ENCODE assay signal across 26 cellular contexts in genomic region chr19:50380137-50380536, GRCh38. TPM values are rescaled to one million over a fixed set of nuclear protein-coding genes. Genes with fewer than 3 reads are reported as not detected.
DNase-seq lines count a peak whose midpoint lies in the region; ATAC-seq and TF ChIP-seq lines count a peak whose summit lies in the region.
"Had no signal": no experiment of that assay in that cellular context is flagged by ENCODE, and none has a peak within 500 bp of the region (broad histone marks: within the 10 kb centered on the region; RNA-seq: fewer than 3 reads in every experiment).

No MANE protein-coding gene starts in this region.

- H4K5ac ChIP-seq in IMR-90 (ENCODE audit: low read depth, low read length) = no peak overlapping the region

- H2AFZ ChIP-seq in IMR-90 (replicated peaks; ENCODE audit: low read length, poor library complexity) (no peak overlapping the region), mesenchymal stem cell (ENCODE audit: low read depth, low read length) (no peak overlapping the region)
- H2AFZ ChIP-seq: PC-9 had no signal

- H2BK12ac ChIP-seq in mesenchymal stem cell (ENCODE audit: low read length in 2 of 2) = no peak overlapping the region

- TF ChIP-seq POLR2A in IMR-90 (IDR thresholded peaks at IDR 0.05; ENCODE audit: low read depth, low read length) (no peak), tibial nerve (IDR thresholded peaks at IDR 0.05) (no peak)

- intact Hi-C loops in Right ventricle myocardium superior (cut with DNase I) = no loop called here
- intact Hi-C loops in IMR-90 (cut with micrococcal nuclease) = no loop called here

- TF ChIP-seq RAD21 in IMR-90 (IDR thresholded peaks at IDR 0.05; ENCODE audit: low read length) = no peak

- no peak overlapping the region for H3K56ac ChIP-seq in IMR-90 (ENCODE audit: extremely low read depth, insufficient read depth, low read length)

- no peak overlapping the region for H3K18ac ChIP-seq in IMR-90 (ENCODE audit: low read depth, low read length)
- no peak overlapping the region for H3K18ac ChIP-seq in mesenchymal stem cell (ENCODE audit: low read depth in 1 of 2, low read length in 2 of 2)

- H3K4ac ChIP-seq in IMR-90 (ENCODE audit: low read depth, low read length) = no peak overlapping the region
- H3K4ac ChIP-seq in mesenchymal stem cell (ENCODE audit: low read depth in 1 of 2, low read length in 2 of 2) = no peak overlapping the region

- ATAC-seq in Right ventricle myocardium superior (ENCODE audit: poor library complexity) (no peak), IMR-90 (ENCODE audit: low read depth) (no peak)
- ATAC-seq: GM12878 had no signal

- dilution Hi-C loops in IMR-90 (cut with HindIII; ENCODE audit: low sequenced_read_pairs, unreplicated experiment) = no loop called here

- CTCF ChIA-PET in IMR-90 (lab: Yijun Ruan, JAX) = no interaction called here

- H3K79me1 ChIP-seq in IMR-90 (ENCODE audit: low read depth in 1 of 2, low read length in 2 of 2) = peaks cover 0 to 37% of the 10 kb centered on the region in 2 experiments
- peaks cover 34% of the 10 kb centered on the region for H3K79me1 ChIP-seq in mesenchymal stem cell (replicated peaks; ENCODE audit: low read length, poor library complexity, severe bottlenecking)

- H3K14ac ChIP-seq in IMR-90 (replicated peaks; ENCODE audit: low read depth, low read length) (no peak overlapping the region), mesenchymal stem cell (ENCODE audit: low read length in 2 of 2) (no peak overlapping the region)

- peaks cover 19% of the 10 kb centered on the region for H3K4me1 ChIP-seq in cardiac muscle cell (ENCODE audit: low read depth)
- no peaks in the 10 kb centered on the region; the same call in 1 of the 2 replicates for H3K4me1 ChIP-seq in IMR-90 (ENCODE audit: control insufficient read depth, insufficient read depth, low read length)
- H3K4me1 ChIP-seq in tibial nerve = peaks cover 0 to 70% (median 29%) of the 10 kb centered on the region in 4 donors
- H3K4me1 ChIP-seq in mesenchymal stem cell (ENCODE audit: control insufficient read depth, insufficient read depth, low read depth, low read length) = peaks cover 3% of the 10 kb centered on the region

- no peak overlapping the region for H2BK5ac ChIP-seq in IMR-90 (ENCODE audit: low read depth, low read length, poor library complexity, severe bottlenecking)
- no peak overlapping the region for H2BK5ac ChIP-seq in mesenchymal stem cell (ENCODE audit: low read depth, low read length, poor library complexity, severe bottlenecking)

- H3K9me1 ChIP-seq in IMR-90 (ENCODE audit: insufficient read depth, low read length) = no peaks in the 10 kb centered on the region; the same call in 1 of the 2 replicates

- H2BK120ac ChIP-seq in IMR-90 (ENCODE audit: low read depth, low read length) = no peak overlapping the region
- H2BK120ac ChIP-seq in mesenchymal stem cell (ENCODE audit: low read depth, low read length) = no peak overlapping the region

- H3K27me3 ChIP-seq in cardiac muscle cell (no peaks in the 10 kb centered on the region), IMR-90 (ENCODE audit: control insufficient read depth, insufficient read depth, low read length) (no peaks in the 10 kb centered on the region), tibial nerve (no peaks in the 10 kb centered on the region), mesenchymal stem cell (ENCODE audit: control insufficient read depth in 1 of 2, insufficient read depth in 1 of 2, low read length in 2 of 2) (no peaks in the 10 kb centered on the region)
- H3K27me3 ChIP-seq: BLaER1 treated with 17β-estradiol and CSF1 and Interleukin-3, amounts not matched to agents 10 nM and 100 nM; MG63 had no signal

- H3K9ac ChIP-seq in IMR-90 (ENCODE audit: low read depth, low read length) (no peak overlapping the region), mesenchymal stem cell (ENCODE audit: low read length) (no peak overlapping the region)

- H4K8ac ChIP-seq in IMR-90 (ENCODE audit: low read depth in 2 of 2, low read length in 2 of 2) (no peak overlapping the region), mesenchymal stem cell (ENCODE audit: low read length) (no peak overlapping the region)

- H3K27ac ChIP-seq in cardiac muscle cell (peak overlapping the region; percentile 74), IMR-90 (ENCODE audit: insufficient read depth, low read length) (no peak overlapping the region), tibial nerve (peak overlapping the region in 3 of 4 donors; percentile 23 to 70 (median 70)), mesenchymal stem cell (ENCODE audit: low read length, poor library complexity, severe bottlenecking) (no peak overlapping the region)
- H3K27ac ChIP-seq: BLaER1 treated with 17β-estradiol and CSF1 and Interleukin-3, amounts not matched to agents 10 nM and 100 nM; PC-9; SK-N-MC had no signal

- WGBS in IMR-90 (ENCODE audit: extremely low coverage in 2 of 2, insufficient read length in 1 of 2), 2 experiments = 60% methylated on average over 1 of the region's 11 CpGs; no CpG with 5 or more reads in 1 of the 2 experiments
- WGBS in tibial nerve, 2 donors = 35 to 58% methylated on average over 10 to 11 of the region's 11 CpGs
- WGBS in mesenchymal stem cell = 97% methylated on average over 11 of the region's 11 CpGs

- no peaks in the 10 kb centered on the region for H3K9me3 ChIP-seq in cardiac muscle cell (ENCODE audit: low read depth)
- H3K9me3 ChIP-seq in IMR-90 (ENCODE audit: control insufficient read depth, insufficient read depth, low read length) = no peaks in the 10 kb centered on the region
- H3K9me3 ChIP-seq in tibial nerve = no peaks in the 10 kb centered on the region
- H3K9me3 ChIP-seq in mesenchymal stem cell (ENCODE audit: control insufficient read depth, low read length) = no peaks in the 10 kb centered on the region
- H3K9me3 ChIP-seq: BLaER1 treated with 17β-estradiol and CSF1 and Interleukin-3, amounts not matched to agents 10 nM and 100 nM; MG63 had no signal

- BruUV-seq in IMR-90 (replicated peaks; lab: Mats Ljungman, UMichigan) = no TSS peak

- H2BK20ac ChIP-seq in IMR-90 (ENCODE audit: low read depth, low read length) = no peak overlapping the region

- H3K23ac ChIP-seq in IMR-90 (ENCODE audit: low read depth, low read length) = no peak overlapping the region
- no peak overlapping the region for H3K23ac ChIP-seq in mesenchymal stem cell (ENCODE audit: low read length in 2 of 2)

- H2AK5ac ChIP-seq in IMR-90 (ENCODE audit: low read depth, low read length) = no peak overlapping the region
- no peak overlapping the region for H2AK5ac ChIP-seq in mesenchymal stem cell (ENCODE audit: low read length, severe bottlenecking)

- peak in 1 of 2 donors; percentile 28 for TF ChIP-seq EP300 in tibial nerve (IDR thresholded peaks at IDR 0.05)

- DNase-seq in cardiac muscle cell (ENCODE audit: low read depth in 1 of 2, low spot score in 1 of 2) = no peak
- DNase-seq in Right ventricle myocardium superior = no peak
- peak; percentile 27 for DNase-seq in IMR-90
- peak; percentile 37 for DNase-seq in fibroblast of mammary gland (ENCODE audit: low read depth)
- DNase-seq in tibial nerve (ENCODE audit: low spot score in 2 of 2) = no peak
- no peak for DNase-seq in NCI-H1092 (lab: John Stamatoyannopoulos, UW)
- DNase-seq in DMS53 treated with DMSO at 0.1 percent for 48 hours (lab: John Stamatoyannopoulos, UW; ENCODE audit: unreplicated experiment) = no peak
- DNase-seq in mesenchymal stem cell = no peak
- DNase-seq: AML-193; CD4-positive, alpha-beta memory T cell; COR-L47; DMS53; HCEC 1CT; KG1; MG63; NCI-H1694; NCI-H2029 treated with DMSO at 0.1 percent for 48 hours; NCI-H2227 treated with DMSO at 0.1 percent for 48 hours; NCI-H526 treated with DMSO at 0.1 percent for 48 hours; RPMI8226; SIG-M5 had no signal

- H3K4me2 ChIP-seq in IMR-90 (ENCODE audit: low read depth, low read length) (no peak overlapping the region), mesenchymal stem cell (ENCODE audit: low read length, poor library complexity, severe bottlenecking) (no peak overlapping the region)
- H3K4me2 ChIP-seq: BLaER1 treated with 17β-estradiol and CSF1 and Interleukin-3, amounts not matched to agents 10 nM and 100 nM; PC-9 had no signal

- peak overlapping the region; percentile 23 for H2AK9ac ChIP-seq in IMR-90 (replicated peaks; ENCODE audit: low read depth, low read length, poor library complexity)

- in situ Hi-C loops in IMR-90 (cut with MboI; ENCODE audit: low sequenced_read_pairs) = no loop called here

- H4K20me1 ChIP-seq in IMR-90 (ENCODE audit: insufficient read depth, low read length) = peaks cover 10% of the 10 kb centered on the region

- TF ChIP-seq CTCF in cardiac muscle cell (IDR thresholded peaks at IDR 0.05; ENCODE audit: low read depth, low read length) (no peak), IMR-90 (conservative IDR thresholded peaks at IDR 0.05; ENCODE audit: low read depth, low read length) (no peak), fibroblast of mammary gland (conservative IDR thresholded peaks at IDR 0.05; ENCODE audit: control insufficient read depth, insufficient read depth, low read depth, low read length) (no peak), tibial nerve (IDR thresholded peaks at IDR 0.05) (no peak)

- POLR2A ChIA-PET in IMR-90 (lab: Charles Lee; ENCODE audit: unreplicated experiment) = no interaction called here

- H3K4me3 ChIP-seq in cardiac muscle cell (no peak overlapping the region), IMR-90 (ENCODE audit: insufficient read depth, low read depth, low read length) (no peak overlapping the region), fibroblast of mammary gland (ENCODE audit: control insufficient read depth, low read depth, low read length) (no peak overlapping the region), tibial nerve (no peak overlapping the region), mesenchymal stem cell (ENCODE audit: insufficient read depth in 1 of 2, low read depth in 1 of 2, low read length in 2 of 2) (no peak overlapping the region)
- H3K4me3 ChIP-seq: BLaER1 treated with 17β-estradiol and CSF1 and Interleukin-3, amounts not matched to agents 10 nM and 100 nM; GM12878; MG63; PC-9; SK-N-MC had no signal

- peaks cover 10% of the 10 kb centered on the region for H3K36me3 ChIP-seq in cardiac muscle cell
- peaks cover 42% of the 10 kb centered on the region for H3K36me3 ChIP-seq in IMR-90 (ENCODE audit: control insufficient read depth, insufficient read depth, low read length)
- peaks cover 0 to 63% (median 24%) of the 10 kb centered on the region in 3 donors for H3K36me3 ChIP-seq in tibial nerve
- peaks cover 55 to 61% of the 10 kb centered on the region in 2 experiments for H3K36me3 ChIP-seq in mesenchymal stem cell (ENCODE audit: control insufficient read depth in 1 of 2, insufficient read depth in 2 of 2, low read depth in 1 of 2, low read length in 2 of 2)

- H2BK15ac ChIP-seq in IMR-90 (ENCODE audit: low read depth, low read length) (no peak overlapping the region), mesenchymal stem cell (ENCODE audit: low read depth, poor library complexity, severe bottlenecking) (no peak overlapping the region)

- H4K91ac ChIP-seq in IMR-90 (ENCODE audit: insufficient read depth, low read depth, low read length) (no peak overlapping the region), mesenchymal stem cell (ENCODE audit: low read length) (no peak overlapping the region)

RNA-seq across cellular contexts. Expression of gene NR1H2, which starts 3.9 kb away (rescaled TPM):
- 58.4 and 60.1 TPM in 2 replicates for total RNA-seq in cardiac muscle cell
- polyA plus RNA-seq in cardiac muscle cell = 58.3 and 62.0 TPM in 2 replicates
- total RNA-seq in Right ventricle myocardium superior = 68.4 TPM
- 34.7 and 37.8 TPM in 2 replicates for total RNA-seq in IMR-90 (2012; rRNA removed)
- polyA plus RNA-seq in IMR-90 (2012; rRNA removed) = 48.4 and 51.5 TPM in 2 replicates
- 26.9 and 67.7 TPM in 2 replicates for polyA plus RNA-seq in IMR-90 (2012; cell fraction: cytosol; rRNA removed)
- polyA plus RNA-seq in IMR-90 (2012; cell fraction: nucleus; rRNA removed; ENCODE audit: low replicate concordance) = 79.8 and 151 TPM in 2 replicates
- 100 to 1,000 TPM in 1 of 4 donors, 10 to 100 TPM in 3; 80.2 to 125 (median 93.7) TPM for total RNA-seq in tibial nerve
- polyA plus RNA-seq in mesenchymal stem cell (2013, experiment 1 of 2) = 29.2 TPM
- 27.7 TPM for polyA plus RNA-seq in mesenchymal stem cell (2013, experiment 2 of 2)

RNA-seq across cellular contexts. Expression of gene POLD1, which starts 4.0 kb away (rescaled TPM):
- total RNA-seq in cardiac muscle cell (70.7 and 73.8 TPM in 2 replicates), Right ventricle myocardium superior (7.8 TPM), IMR-90 (2012; rRNA removed) (13.1 and 13.8 TPM in 2 replicates), tibial nerve (10 to 100 TPM; 10.8 to 28.2 (median 15.5) TPM)
- polyA plus RNA-seq in cardiac muscle cell (62.3 and 74.3 TPM in 2 replicates), IMR-90 (2012; rRNA removed) (28.9 and 40.2 TPM in 2 replicates)
- 15.6 and 24.5 TPM in 2 replicates for polyA plus RNA-seq in IMR-90 (2012; cell fraction: cytosol; rRNA removed)
- polyA plus RNA-seq in IMR-90 (2012; cell fraction: nucleus; rRNA removed; ENCODE audit: low replicate concordance) = 76.5 and 228 TPM in 2 replicates
- 8.5 TPM for polyA plus RNA-seq in mesenchymal stem cell (2013, experiment 1 of 2)
- 8.3 TPM for polyA plus RNA-seq in mesenchymal stem cell (2013, experiment 2 of 2)

RNA-seq across cellular contexts. Expression of gene NAPSA, which starts 14.7 kb away (rescaled TPM):
- 0.32 and 3.5 TPM in 2 replicates for total RNA-seq in cardiac muscle cell
- 0.53 and 1.8 TPM in 2 replicates for polyA plus RNA-seq in cardiac muscle cell
- total RNA-seq in Right ventricle myocardium superior = 0.40 TPM
- total RNA-seq in IMR-90 (2012; rRNA removed) = not detected in 2 replicates
- polyA plus RNA-seq in IMR-90 (2012; rRNA removed) = 0.24 and 0.39 TPM in 2 replicates
- polyA plus RNA-seq in IMR-90 (2012; cell fraction: cytosol; rRNA removed) = 0.15 and 0.39 TPM in 2 replicates
- polyA plus RNA-seq in IMR-90 (2012; cell fraction: nucleus; rRNA removed; ENCODE audit: low replicate concordance) = 2.5 and 2.7 TPM in 2 replicates
- 1 to 10 TPM in 1 of 4 donors, under 1 TPM in 1, not detected in 2; 0.39 to 2.1 TPM for total RNA-seq in tibial nerve
- 0.25 TPM for polyA plus RNA-seq in mesenchymal stem cell (2013, experiment 1 of 2)
- polyA plus RNA-seq in mesenchymal stem cell (2013, experiment 2 of 2) = 0.10 TPM
- total RNA-seq: NCI-H460 had no signal

RNA-seq across cellular contexts. Expression of gene SPIB, which starts 38.6 kb away (rescaled TPM):
- 0.15 and 0.35 TPM in 2 replicates for total RNA-seq in cardiac muscle cell
- 0.40 and 1.5 TPM in 2 replicates for polyA plus RNA-seq in cardiac muscle cell
- total RNA-seq in Right ventricle myocardium superior = not detected
- not detected in 2 replicates for total RNA-seq in IMR-90 (2012; rRNA removed)
- polyA plus RNA-seq in IMR-90 (2012; rRNA removed) = not detected in 2 replicates
- polyA plus RNA-seq in IMR-90 (2012; cell fraction: cytosol; rRNA removed) = not detected in 2 replicates
- not detected in 2 replicates for polyA plus RNA-seq in IMR-90 (2012; cell fraction: nucleus; rRNA removed; ENCODE audit: low replicate concordance)
- 1 to 10 TPM in 1 of 4 donors, under 1 TPM in 2, not detected in 1; 0.66 to 3.5 (median 0.90) TPM for total RNA-seq in tibial nerve
- polyA plus RNA-seq in mesenchymal stem cell (2013, experiment 1 of 2) = not detected
- polyA plus RNA-seq in mesenchymal stem cell (2013, experiment 2 of 2) = not detected
- total RNA-seq: CD4-positive, alpha-beta memory T cell; NCI-H460; PC-9 had no signal

RNA-seq across cellular contexts. Expression of gene KCNC3, which starts 51.0 kb away (rescaled TPM):
- 6.9 and 8.2 TPM in 2 replicates for total RNA-seq in cardiac muscle cell
- 4.3 and 6.9 TPM in 2 replicates for polyA plus RNA-seq in cardiac muscle cell
- 2.0 TPM for total RNA-seq in Right ventricle myocardium superior
- not detected in 2 replicates for total RNA-seq in IMR-90 (2012; rRNA removed)
- polyA plus RNA-seq in IMR-90 (2012; rRNA removed) = 0.07 and 0.13 TPM in 2 replicates
- polyA plus RNA-seq in IMR-90 (2012; cell fraction: cytosol; rRNA removed) = 0.06 and 0.10 TPM in 2 replicates
- 0.41 and 0.46 TPM in 2 replicates for polyA plus RNA-seq in IMR-90 (2012; cell fraction: nucleus; rRNA removed; ENCODE audit: low replicate concordance)
- 1 to 10 TPM in 1 of 4 donors, under 1 TPM in 3; 0.21 to 1.2 (median 0.71) TPM for total RNA-seq in tibial nerve
- polyA plus RNA-seq in mesenchymal stem cell (2013, experiment 1 of 2) = 0.04 TPM
- polyA plus RNA-seq in mesenchymal stem cell (2013, experiment 2 of 2) = 0.07 TPM
- polyA plus RNA-seq: CD4-positive, alpha-beta memory T cell had no signal

Comparison
In these comparisons a context has a peak if more than half of its experiments do, and no peak if none do; other contexts are left out.
1. DNase-seq: peak in IMR-90 (single experiment) and fibroblast of mammary gland (single experiment); none in cardiac muscle cell (0 of 2), Right ventricle myocardium superior (single experiment), tibial nerve (0 of 2), NCI-H1092 (single experiment), DMS53 treated with DMSO at 0.1 percent for 48 hours (single experiment) and mesenchymal stem cell (single experiment).
2. H3K27ac ChIP-seq: peak in cardiac muscle cell (single experiment) and tibial nerve (3 of 4); none in IMR-90 (single experiment) and mesenchymal stem cell (single experiment).